ENCODE assay signal across 20 cellular contexts in genomic region chr4:153255233-153255632, GRCh38. TPM values are rescaled to one million over a fixed set of nuclear protein-coding genes. Genes with fewer than 3 reads are reported as not detected.
DNase-seq lines count a peak whose midpoint lies in the region; ATAC-seq and TF ChIP-seq lines count a peak whose summit lies in the region.
"Had no signal": no experiment of that assay in that cellular context is flagged by ENCODE, and none has a peak within 500 bp of the region (broad histone marks: within the 10 kb centered on the region; RNA-seq: fewer than 3 reads in every experiment).

No MANE protein-coding gene starts in this region.

- ATAC-seq in left colon (peak; percentile 21), natural killer cell (no peak)
- ATAC-seq: GM12878, HepG2 had no signal

- H3K4me3 ChIP-seq in SK-N-MC = no peak overlapping the region
- H3K4me3 ChIP-seq: GM12878 had no signal

- H3K4me1 Mint-ChIP-seq in brain (peaks cover 48% of the 10 kb centered on the region), natural killer cell (no peaks in the 10 kb centered on the region), HFFc6 (ENCODE audit: low read depth) (peaks cover 17% of the 10 kb centered on the region)
- H3K4me1 Mint-ChIP-seq: CD8-positive, alpha-beta memory T cell had no signal

- H3K27ac Mint-ChIP-seq in brain (peak overlapping the region in 4 of 5 experiments; percentile 9 to 81 (median 44)), natural killer cell (no peak overlapping the region), HFFc6 (no peak overlapping the region)
- H3K27ac Mint-ChIP-seq: CD8-positive, alpha-beta memory T cell; IgD-negative memory B cell had no signal

- intact Hi-C loops in left colon (cut with DNase I, micrococcal nuclease) (no loop called here), natural killer cell (cut with micrococcal nuclease) (no loop called here)

- peak overlapping the region in 3 of 5 experiments; percentile 1 to 15 (median 5) for H3K4me3 Mint-ChIP-seq in brain
- no peak overlapping the region for H3K4me3 Mint-ChIP-seq in natural killer cell
- no peak overlapping the region for H3K4me3 Mint-ChIP-seq in HFFc6
- H3K4me3 Mint-ChIP-seq: CD4-positive, CD25-positive, alpha-beta regulatory T cell; CD8-positive, alpha-beta memory T cell; IgD-negative memory B cell had no signal

- TF ChIP-seq CTCF in brain (conservative IDR thresholded peaks at IDR 0.05) = no peak
- no peak for TF ChIP-seq CTCF in natural killer cell (IDR thresholded peaks at IDR 0.05)
- TF ChIP-seq CTCF in HFFc6 (IDR thresholded peaks at IDR 0.05) = no peak

- peaks cover 5% of the 10 kb centered on the region for H3K36me3 Mint-ChIP-seq in brain
- H3K36me3 Mint-ChIP-seq in natural killer cell = no peaks in the 10 kb centered on the region
- H3K36me3 Mint-ChIP-seq in HFFc6 (ENCODE audit: low read depth) = no peaks in the 10 kb centered on the region; the same call in 1 of the 2 replicates
- H3K36me3 Mint-ChIP-seq: CD4-positive, CD25-positive, alpha-beta regulatory T cell had no signal

- no peaks in the 10 kb centered on the region for H3K36me3 ChIP-seq in SK-N-MC (ENCODE audit: insufficient read depth, low read length)
- H3K36me3 ChIP-seq: BE2C had no signal

- no peaks in the 10 kb centered on the region for H3K9me3 Mint-ChIP-seq in brain
- no peaks in the 10 kb centered on the region for H3K9me3 Mint-ChIP-seq in natural killer cell
- H3K9me3 Mint-ChIP-seq in HFFc6 = no peaks in the 10 kb centered on the region
- H3K9me3 Mint-ChIP-seq: CD4-positive, CD25-positive, alpha-beta regulatory T cell; CD8-positive, alpha-beta memory T cell; IgD-negative memory B cell had no signal

- H3K27me3 Mint-ChIP-seq in brain (no peaks in the 10 kb centered on the region), natural killer cell (ENCODE audit: low read depth in 2 of 2) (peaks cover 12 to 20% of the 10 kb centered on the region in 2 donors), HFFc6 (ENCODE audit: insufficient read depth) (no peaks in the 10 kb centered on the region)

- H3K9me3 ChIP-seq in SK-N-MC (ENCODE audit: low read depth, low read length) = no peaks in the 10 kb centered on the region
- H3K9me3 ChIP-seq: BE2C had no signal

- DNase-seq in SK-N-MC (ENCODE audit: low read depth, low spot score) (no peak), left colon (no peak), natural killer cell (no peak), kidney tubule cell (ENCODE audit: low spot score) (no peak), HFFc6 (no peak)
- DNase-seq: ACHN; BE2C; C1 segment of cervical spinal cord; CD4-positive, CD25-positive, alpha-beta regulatory T cell; CD8-positive, alpha-beta memory T cell; COR-L47; DMS 273 treated with DMSO at 0.1 percent for 48 hours; DMS53; DND-41; EL; HCEC 1CT had no signal

- H3K9ac ChIP-seq in SK-N-MC (ENCODE audit: insufficient read length) = no peak overlapping the region

- 0 out of 2 replicates have a peak overlapping the region, but pooled peaks have one; percentile 28 for H3K27ac ChIP-seq in SK-N-MC

RNA-seq across cellular contexts. Expression of gene TRIM2, which starts 51.0 kb away (rescaled TPM):
- 17.8 TPM for polyA plus RNA-seq in brain (ENCODE audit: insufficient read depth, low read depth, low replicate concordance)
- total RNA-seq in left colon (100 to 1,000 TPM; 123 to 145 TPM), natural killer cell (under 1 TPM in 1 of 3 donors, not detected in 2; 0.11 TPM)
- total RNA-seq in HFFc6 (2021; fragmentation: NEBNext Ultra II Directional; extraction: Animal tissue kit (Norgen Biotek cat#: 25700)) = 10 to 100 TPM; 32.3 to 39.6 (median 34.9) TPM

Comparison
In these comparisons a context has a peak if more than half of its experiments do, and no peak if none do; other contexts are left out.
1. H3K27ac Mint-ChIP-seq: peak in brain (4 of 5); none in natural killer cell (0 of 2) and HFFc6 (single experiment).
2. H3K4me3 Mint-ChIP-seq: peak in brain (3 of 5); none in natural killer cell (single experiment) and HFFc6 (single experiment).
3. RNA of gene TRIM2, which starts 51.0 kb away (total RNA-seq): 123 to 145 TPM in left colon and 32.3 to 39.6 TPM in HFFc6; 0.11 TPM in natural killer cell; every median in the first group is over 10 times any median in the second.